Comparison of ENCODE assay signal across 22 cellular contexts in the genomic region with DNA sequence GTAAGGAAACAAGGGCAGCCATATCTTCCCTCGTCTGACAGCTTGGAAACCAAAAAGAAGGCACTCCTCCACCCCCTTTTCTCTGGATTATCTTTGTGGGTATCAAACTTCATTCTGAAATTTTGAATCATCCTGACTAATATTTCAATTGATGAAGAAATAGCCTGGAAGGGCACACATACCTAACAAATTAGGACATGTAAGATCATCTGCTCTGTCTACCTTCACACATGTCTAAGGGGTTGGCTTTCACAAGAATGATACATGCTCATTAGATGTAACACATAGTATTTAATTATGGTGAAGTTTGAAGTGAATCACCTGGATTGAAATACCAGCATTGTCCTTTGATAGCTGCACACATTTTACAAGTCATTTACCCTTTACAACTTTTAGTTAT.
"Had no signal": no experiment of that assay in that cellular context is flagged by ENCODE, and none has a peak within 500 bp of the region (broad histone marks: within the 10 kb centered on the region; RNA-seq: fewer than 3 reads in every experiment).

No MANE protein-coding gene starts in this region.

- H3K27me3 ChIP-seq: ovary, right atrium auricular region, right lobe of liver, tibial nerve, upper lobe of left lung had no signal

- H3K27ac ChIP-seq: left ventricle myocardium inferior, ovary, right atrium auricular region, right lobe of liver, tibial nerve, upper lobe of left lung had no signal

- H3K4me1 ChIP-seq: left ventricle myocardium inferior, right atrium auricular region, right lobe of liver, tibial nerve, upper lobe of left lung had no signal

- DNase-seq: hippocampal formation; kidney; left ventricle myocardium inferior; midbrain; mucosa of descending colon; naive thymus-derived CD4-positive, alpha-beta T cell; ovary; right lobe of liver; stimulated activated CD4-positive, alpha-beta T cell treated with anti-CD3 and anti-CD28 coated beads, Interleukin-1b, Interleukin-23, amount 100 ng/mL, for 48 hours; stimulated activated CD4-positive, alpha-beta T cell treated with anti-CD3 and anti-CD28 coated beads, Interleukin-2, amount 100 ng/mL, for 48 hours; stimulated activated CD4-positive, alpha-beta T cell treated with anti-CD3 and anti-CD28 coated beads, Interleukin-4, amount 100 ng/mL, for 4 hours; stimulated activated CD8-positive, alpha-beta memory T cell treated with anti-CD3 and anti-CD28 coated beads, Interleukin-4, amount 100 ng/mL, for 48 hours; stimulated activated naive CD4-positive, alpha-beta T cell treated with Interleukin-2 at 50 U/mL for 16 hours; stimulated activated naive CD8-positive, alpha-beta T cell treated with anti-CD3 and anti-CD28 coated beads, Interleukin-15, amount 100 ng/mL, for 72 hours; substantia nigra; upper lobe of left lung had no signal

- H3K4me3 ChIP-seq: left ventricle myocardium inferior, lung, mucosa of descending colon, ovary, right atrium auricular region, right lobe of liver, smooth muscle cell, tibial nerve, upper lobe of left lung had no signal

- ATAC-seq: mucosa of descending colon; naive thymus-derived CD4-positive, alpha-beta T cell; natural killer cell treated with Interleukin-12 subunit alpha and Interleukin-12 subunit beta and Interleukin-15 and Interleukin-18, amount 100 ng/mL, for 72 hours; right lobe of liver; stimulated activated memory B cell treated with anti-CD40 and anti-IgM and Interleukin-4, amounts not matched to agents 10 μg/mL and 1 μg/mL and 100 μg/mL, for 72 hours; stimulated activated naive CD8-positive, alpha-beta T cell treated with anti-CD3 and anti-CD28 coated beads, Interleukin-15, amount 100 ng/mL, for 72 hours had no signal

- H3K36me3 ChIP-seq: left ventricle myocardium inferior, ovary, right atrium auricular region, right lobe of liver, tibial nerve, upper lobe of left lung had no signal
